12 cellular contexts compared by ENCODE assay signal in genomic region chr14:68459480-68460136, GRCh38.
A peak's percentile ranks its signal among the peaks of the same experiment; 100 is the strongest.
DNase-seq lines count a peak whose midpoint lies in the region; ATAC-seq and TF ChIP-seq lines count a peak whose summit lies in the region.
"Had no signal": no experiment of that assay in that cellular context is flagged by ENCODE, and none has a peak within 500 bp of the region (broad histone marks: within the 10 kb centered on the region; RNA-seq: fewer than 3 reads in every experiment).

No MANE protein-coding gene starts in this region.

- H3K9me3 ChIP-seq in AG04450 (ENCODE audit: control insufficient read depth, insufficient read depth, low read length) (no peaks in the 10 kb centered on the region; the same call in 1 of the 2 replicates), WERI-Rb-1 (ENCODE audit: severe bottlenecking) (peaks cover under 1% of the 10 kb centered on the region), right atrium auricular region (peaks cover 0 to 4% of the 10 kb centered on the region in 2 donors), psoas muscle (no peaks in the 10 kb centered on the region)

- ATAC-seq in psoas muscle (no peak), HG03159 (IDR thresholded peaks at IDR 0.05; ENCODE audit: unreplicated experiment) (no peak), HG02970 (IDR thresholded peaks at IDR 0.05; ENCODE audit: low FRiP score, unreplicated experiment) (no peak)
- ATAC-seq: GM12878 had no signal

- intact Hi-C loops in psoas muscle (cut with DNase I), result no loop called here

- WGBS in psoas muscle, 3 donors, result 57 to 62% (median 58%) methylated on average over 5 of the region's 5 CpGs

- H3K4me1 ChIP-seq in right atrium auricular region (peaks cover 0 to 24% of the 10 kb centered on the region in 2 donors), psoas muscle (peaks cover 25% of the 10 kb centered on the region)

- DNase-seq in AG04450 (ENCODE audit: low read depth, low spot score) (no peak), WERI-Rb-1 (no peak), right atrium auricular region (ENCODE audit: low spot score) (no peak), psoas muscle (no peak), iPS-NIHi7 (ENCODE audit: extremely low spot score) (no peak), GM13977 (ENCODE audit: low spot score) (no peak)
- DNase-seq: activated T-cell treated with anti-CD3 and anti-CD28 coated beads, Interleukin-2, amount 50 U/mL, for 24 hours; NCI-H526 treated with DMSO at 0.1 percent for 48 hours had no signal

- CTCF ChIA-PET in AG04450 (lab: Charles Lee), result interaction anchor here (1.4 kb wide), 1 partner anchor 14 kb away, joined by 5 read pairs; no protein-coding TSS in a partner anchor

- H3K4me3 ChIP-seq in AG04450 (ENCODE audit: low read depth, low read length) (no peak overlapping the region), WERI-Rb-1 (ENCODE audit: low read depth, low read length) (no peak overlapping the region), right atrium auricular region (no peak overlapping the region), psoas muscle (no peak overlapping the region)
- H3K4me3 ChIP-seq: GM12878, MG63 had no signal

- in situ Hi-C loops in GM13977 (cut with MboI; ENCODE audit: low pct_unique_long_range_greater_than_20kb, low sequenced_read_pairs, unreplicated experiment), result no loop called here

- no peaks in the 10 kb centered on the region for H3K27me3 ChIP-seq in AG04450 (ENCODE audit: control insufficient read depth, insufficient read depth, low read length)
- no peaks in the 10 kb centered on the region for H3K27me3 ChIP-seq in WERI-Rb-1 (ENCODE audit: insufficient read depth, low read depth, severe bottlenecking)
- H3K27me3 ChIP-seq in right atrium auricular region, result no peaks in the 10 kb centered on the region
- H3K27me3 ChIP-seq in psoas muscle (ENCODE audit: insufficient read depth in 3 of 3, low read length in 2 of 3), result no peaks in the 10 kb centered on the region
- H3K27me3 ChIP-seq: MG63 had no signal

- H3K27ac ChIP-seq in AG04450 (ENCODE audit: low read depth, low read length) (peak overlapping the region; percentile 74), WERI-Rb-1 (peak overlapping the region; percentile 71), right atrium auricular region (peak overlapping the region; percentile 59 to 63), psoas muscle (peak overlapping the region; percentile 62)

- H3K36me3 ChIP-seq in WERI-Rb-1 (no peaks in the 10 kb centered on the region), right atrium auricular region (no peaks in the 10 kb centered on the region), psoas muscle (ENCODE audit: insufficient read depth in 1 of 2, low read depth in 1 of 2) (no peaks in the 10 kb centered on the region)
- H3K36me3 ChIP-seq: MG63 had no signal

- no peak for TF ChIP-seq CTCF in AG04450 (IDR thresholded peaks at IDR 0.05; ENCODE audit: low read depth, low read length)
- TF ChIP-seq CTCF in WERI-Rb-1 (IDR thresholded peaks at IDR 0.05; ENCODE audit: low read depth, low read length), result no peak
- TF ChIP-seq CTCF in right atrium auricular region (IDR thresholded peaks at IDR 0.05), result no peak
- no peak for TF ChIP-seq CTCF in psoas muscle (IDR thresholded peaks at IDR 0.05)
- TF ChIP-seq CTCF in GM13977 (IDR thresholded peaks at IDR 0.05; ENCODE audit: extremely low read depth, insufficient read depth, missing control alignments), result no peak

- POLR2A ChIA-PET in AG04450 (lab: Yijun Ruan, JAX), result no interaction called here
